Comparison of ENCODE assay signal across 19 cellular contexts in the genomic region with DNA sequence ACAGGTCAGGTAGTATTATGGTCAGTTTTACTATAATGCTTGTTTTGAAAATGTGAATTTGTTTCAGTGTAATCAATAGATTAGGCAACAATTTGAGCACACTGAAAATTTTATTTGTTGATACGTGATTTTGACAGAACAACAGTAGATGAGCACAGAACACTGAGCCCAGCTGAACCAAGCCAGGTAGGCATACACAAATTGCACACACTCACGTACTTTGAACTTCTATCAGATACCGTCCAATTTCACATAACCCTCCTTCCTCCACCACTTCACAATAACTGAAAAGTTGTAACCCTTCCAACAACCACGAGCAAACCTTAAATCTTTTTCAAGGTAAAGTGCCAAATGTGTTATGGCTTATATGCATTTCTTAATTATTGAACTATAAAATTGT.
"Had no signal": no experiment of that assay in that cellular context is flagged by ENCODE, and none has a peak within 500 bp of the region (broad histone marks: within the 10 kb centered on the region; RNA-seq: fewer than 3 reads in every experiment).

No MANE protein-coding gene starts in this region.

- H3K4me3 ChIP-seq: coronary artery, dorsolateral prefrontal cortex, esophagus muscularis mucosa, gastroesophageal sphincter, heart right ventricle, left ventricle myocardium inferior, lower lobe of right lung, mucosa of descending colon had no signal

- H3K27ac ChIP-seq: coronary artery, dorsolateral prefrontal cortex, esophagus muscularis mucosa, foreskin keratinocyte, gastroesophageal sphincter, heart right ventricle, left ventricle myocardium inferior, lower lobe of right lung had no signal

- FAIRE-seq: endothelial cell of umbilical vein, frontal cortex, keratinocyte had no signal

- H3K9me3 ChIP-seq: esophagus muscularis mucosa, gastroesophageal sphincter, lower lobe of right lung, mucosa of descending colon had no signal

- ATAC-seq: foreskin keratinocyte, gastroesophageal sphincter, heart right ventricle, left cardiac atrium, lower lobe of right lung, mucosa of descending colon had no signal

- DNase-seq: dermis blood vessel endothelial cell; dorsolateral prefrontal cortex; effector CD4-positive, alpha-beta T cell; effector memory CD4-positive, alpha-beta T cell; foreskin keratinocyte; heart right ventricle; hippocampal formation; left cardiac atrium; left ventricle myocardium inferior; lower lobe of right lung; mesenchymal stem cell; mucosa of descending colon; naive B cell had no signal

- H3K36me3 ChIP-seq: esophagus muscularis mucosa, gastroesophageal sphincter, heart right ventricle, left ventricle myocardium inferior, lower lobe of right lung had no signal

- H3K27me3 ChIP-seq: dorsolateral prefrontal cortex, esophagus muscularis mucosa, foreskin keratinocyte, gastroesophageal sphincter, heart right ventricle had no signal

- H3K4me1 ChIP-seq: esophagus muscularis mucosa, foreskin keratinocyte, gastroesophageal sphincter, heart right ventricle, left ventricle myocardium inferior, lower lobe of right lung had no signal
